8 cellular contexts compared by ENCODE assay signal in genomic region chr13:110412132-110412912, GRCh38.
DNase-seq lines count a peak whose midpoint lies in the region; ATAC-seq and TF ChIP-seq lines count a peak whose summit lies in the region.

No MANE protein-coding gene starts in this region.

- no peak overlapping the region for H2AFZ ChIP-seq in neural progenitor cell (replicated peaks)

- H3K36me3 ChIP-seq in neural progenitor cell (no peaks in the 10 kb centered on the region), stomach smooth muscle (ENCODE audit: control insufficient read depth in 2 of 2, insufficient read depth in 2 of 2, low read length in 2 of 2) (peaks cover 15 to 18% of the 10 kb centered on the region in 2 donors)

- H3K9me3 ChIP-seq in neural progenitor cell (ENCODE audit: low read depth) = no peaks in the 10 kb centered on the region
- no peaks in the 10 kb centered on the region for H3K9me3 ChIP-seq in stomach smooth muscle (ENCODE audit: control insufficient read depth in 2 of 2, low read length in 2 of 2)

- no peak overlapping the region for H3K4me3 ChIP-seq in fibroblast of villous mesenchyme (ENCODE audit: low read depth, low read length)
- H3K4me3 ChIP-seq in neural progenitor cell = no peak overlapping the region
- peak overlapping the region; percentile 25 to 30 for H3K4me3 ChIP-seq in stomach smooth muscle (ENCODE audit: low read length in 2 of 2)

- H3K4me1 ChIP-seq in neural progenitor cell (no peaks in the 10 kb centered on the region), stomach smooth muscle (ENCODE audit: control insufficient read depth, insufficient read depth, low read length) (peaks cover 86% of the 10 kb centered on the region)

- no peak overlapping the region for H3K4me2 ChIP-seq in neural progenitor cell

- peak; percentile 79 for DNase-seq in DMS 273 (lab: John Stamatoyannopoulos, UW; ENCODE audit: unreplicated experiment)
- DNase-seq in OCI-M1 (lab: John Stamatoyannopoulos, UW) = peak; percentile 86
- DNase-seq in fibroblast of villous mesenchyme (ENCODE audit: low read depth) = peak; percentile 100
- peak; percentile 75 for DNase-seq in neural progenitor cell (ENCODE audit: low spot score)

- peaks cover 9% of the 10 kb centered on the region for H3F3A ChIP-seq in neural progenitor cell (ENCODE audit: low read depth)

- no peaks in the 10 kb centered on the region for H3K27me3 ChIP-seq in neural progenitor cell
- H3K27me3 ChIP-seq in stomach smooth muscle (ENCODE audit: control insufficient read depth in 1 of 2, insufficient read depth in 2 of 2, low read length in 2 of 2) = no peaks in the 10 kb centered on the region

- H4K20me1 ChIP-seq in neural progenitor cell (ENCODE audit: low read depth) = no peaks in the 10 kb centered on the region

- H3K79me2 ChIP-seq in neural progenitor cell (ENCODE audit: low read depth) = no peaks in the 10 kb centered on the region

- H3K27me3 Mint-ChIP-seq in activated T-helper 17 cell treated with anti-CD3 and anti-CD28 coated beads, Interleukin-2, amount 50 U/mL, for 72 hours = peaks cover 59% of the 10 kb centered on the region
- peaks cover 2% of the 10 kb centered on the region for H3K27me3 Mint-ChIP-seq in neural progenitor cell (ENCODE audit: insufficient read depth, low read depth)

- H3K9ac ChIP-seq in neural progenitor cell (no peak overlapping the region), stomach smooth muscle (ENCODE audit: low read length in 2 of 2) (peak overlapping the region; percentile 65 to 81)

- H3K36me3 Mint-ChIP-seq in activated T-helper 17 cell treated with anti-CD3 and anti-CD28 coated beads, Interleukin-2, amount 50 U/mL, for 72 hours (ENCODE audit: low read depth) = no peaks in the 10 kb centered on the region
- peaks cover 28% of the 10 kb centered on the region for H3K36me3 Mint-ChIP-seq in neural progenitor cell

- H3K9me3 Mint-ChIP-seq in activated T-helper 17 cell treated with anti-CD3 and anti-CD28 coated beads, Interleukin-2, amount 50 U/mL, for 72 hours = no peaks in the 10 kb centered on the region
- H3K9me3 Mint-ChIP-seq in neural progenitor cell = no peaks in the 10 kb centered on the region

- H3K4me3 Mint-ChIP-seq in activated T-helper 17 cell treated with anti-CD3 and anti-CD28 coated beads, Interleukin-2, amount 50 U/mL, for 72 hours = no peak overlapping the region
- H3K4me3 Mint-ChIP-seq in neural progenitor cell = peak overlapping the region; percentile 39

- TF ChIP-seq CTCF in fibroblast of villous mesenchyme (IDR thresholded peaks at IDR 0.05; ENCODE audit: insufficient read depth, low read depth, low read length) (peak; percentile 90), neural progenitor cell (IDR thresholded peaks at IDR 0.05) (peak; percentile 90)

- ATAC-seq in GM19467 (IDR thresholded peaks at IDR 0.05; ENCODE audit: unreplicated experiment) (peak; percentile 81), HG03571 (IDR thresholded peaks at IDR 0.05; ENCODE audit: unreplicated experiment) (peak; percentile 93)
- peak; percentile 88 for ATAC-seq in activated T-helper 17 cell treated with anti-CD3 and anti-CD28 coated beads, Interleukin-2, amount 50 U/mL, for 72 hours (replicated peaks)

- H3K27ac Mint-ChIP-seq in activated T-helper 17 cell treated with anti-CD3 and anti-CD28 coated beads, Interleukin-2, amount 50 U/mL, for 72 hours = no peak overlapping the region
- peak overlapping the region; percentile 78 for H3K27ac Mint-ChIP-seq in neural progenitor cell

- H3K4me1 Mint-ChIP-seq in activated T-helper 17 cell treated with anti-CD3 and anti-CD28 coated beads, Interleukin-2, amount 50 U/mL, for 72 hours = peaks cover 9% of the 10 kb centered on the region
- H3K4me1 Mint-ChIP-seq in neural progenitor cell = peaks cover 25% of the 10 kb centered on the region

- no peak overlapping the region for H3K27ac ChIP-seq in neural progenitor cell
- H3K27ac ChIP-seq in stomach smooth muscle (ENCODE audit: low read length) = peak overlapping the region; percentile 96

Comparison
In these comparisons a context has a peak if more than half of its experiments do, and no peak if none do; other contexts are left out.
1. H3K4me3 ChIP-seq: peak in stomach smooth muscle (2 of 2); none in fibroblast of villous mesenchyme (single experiment) and neural progenitor cell (single experiment).
2. Peak in every context shown above with its lines, with median percentiles within 50 percentile points of each other: DNase-seq and ATAC-seq.